In genomic region chr16:27181020-27181419, GRCh38 we compare ENCODE assay signal across 17 cellular contexts. TPM values are rescaled to one million over a fixed set of nuclear protein-coding genes. Genes with fewer than 3 reads are reported as not detected.
A peak's percentile ranks its signal among the peaks of the same experiment; 100 is the strongest.
DNase-seq lines count a peak whose midpoint lies in the region; ATAC-seq and TF ChIP-seq lines count a peak whose summit lies in the region.
"Had no signal": no experiment of that assay in that cellular context is flagged by ENCODE, and none has a peak within 500 bp of the region (broad histone marks: within the 10 kb centered on the region; RNA-seq: fewer than 3 reads in every experiment).

No MANE protein-coding gene starts in this region.

- TF ChIP-seq CTCF in SK-N-SH (IDR thresholded peaks at IDR 0.05) = no peak

- no peak for ATAC-seq in SK-N-SH treated with all-trans-retinoic acid at 6 μM for 48 hours
- no peak for ATAC-seq in central memory CD8-positive, alpha-beta T cell (replicated peaks; ENCODE audit: extremely low read depth, poor library complexity, severe bottlenecking)
- ATAC-seq in naive thymus-derived CD4-positive, alpha-beta T cell = no peak
- ATAC-seq: activated CD4-positive, CD25-positive, alpha-beta regulatory T cell treated with anti-CD3 and anti-CD28 coated beads, Interleukin-2, amount 50 U/mL, for 24 hours; natural killer cell had no signal

- no peaks in the 10 kb centered on the region for H3K36me3 Mint-ChIP-seq in central memory CD8-positive, alpha-beta T cell (ENCODE audit: insufficient read depth)
- peaks cover 0 to 2% (median 0%) of the 10 kb centered on the region in 5 donors for H3K36me3 Mint-ChIP-seq in naive thymus-derived CD4-positive, alpha-beta T cell
- H3K36me3 Mint-ChIP-seq: natural killer cell had no signal

- peaks cover 17% of the 10 kb centered on the region for H3K4me1 Mint-ChIP-seq in central memory CD8-positive, alpha-beta T cell
- peaks cover 16 to 61% (median 49%) of the 10 kb centered on the region in 7 donors for H3K4me1 Mint-ChIP-seq in naive thymus-derived CD4-positive, alpha-beta T cell

- DNase-seq in SK-N-SH (peak; percentile 16), NCI-H2171 (lab: John Stamatoyannopoulos, UW) (peak; percentile 32), SW 1271 (lab: John Stamatoyannopoulos, UW) (no peak), erythroblast (lab: John Stamatoyannopoulos, UW) (no peak), NAMALWA (ENCODE audit: low spot score) (no peak)
- DNase-seq in central memory CD8-positive, alpha-beta T cell (ENCODE audit: low spot score in 2 of 2) = no peak
- no peak for DNase-seq in naive thymus-derived CD4-positive, alpha-beta T cell
- DNase-seq: DMS79; natural killer cell; NCI-H1417 treated with DMSO at 0.1 percent for 48 hours; retina; stimulated activated CD4-positive, alpha-beta T cell treated with anti-CD3 and anti-CD28 coated beads, Interleukin-4, amount 100 ng/mL, for 4 hours; stimulated activated naive CD4-positive, alpha-beta T cell treated with Interleukin-2 at 50 U/mL for 16 hours; T-helper 1 cell; uterus had no signal

- H3K4me2 ChIP-seq in SK-N-SH = no peak overlapping the region

- no peaks in the 10 kb centered on the region for H3K9me3 ChIP-seq in SK-N-SH
- no peaks in the 10 kb centered on the region for H3K9me3 ChIP-seq in naive thymus-derived CD4-positive, alpha-beta T cell (ENCODE audit: control insufficient read depth in 2 of 3, low read length in 3 of 3)
- H3K9me3 ChIP-seq: uterus had no signal

- H3K9me3 Mint-ChIP-seq in central memory CD8-positive, alpha-beta T cell = no peaks in the 10 kb centered on the region
- H3K9me3 Mint-ChIP-seq in naive thymus-derived CD4-positive, alpha-beta T cell = peaks cover 0 to 5% (median 2%) of the 10 kb centered on the region in 11 donors
- H3K9me3 Mint-ChIP-seq: natural killer cell had no signal

- no peak for TF ChIP-seq RAD21 in SK-N-SH (IDR thresholded peaks at IDR 0.05; ENCODE audit: low read length)

- H3K4me3 Mint-ChIP-seq in central memory CD8-positive, alpha-beta T cell = no peak overlapping the region
- peak overlapping the region in 1 of 10 donors; percentile 38 for H3K4me3 Mint-ChIP-seq in naive thymus-derived CD4-positive, alpha-beta T cell
- H3K4me3 Mint-ChIP-seq: natural killer cell had no signal

- H3K79me2 ChIP-seq in SK-N-SH (ENCODE audit: insufficient read depth) = no peaks in the 10 kb centered on the region

- no peak for TF ChIP-seq EP300 in SK-N-SH (IDR thresholded peaks at IDR 0.05; ENCODE audit: borderline replicate concordance in 1 of 2, low read depth in 1 of 2, low read length in 1 of 2)

- no peak overlapping the region for H3K27ac ChIP-seq in SK-N-SH (ENCODE audit: low read depth in 2 of 2, low read length in 1 of 2)
- no peak overlapping the region for H3K27ac ChIP-seq in naive thymus-derived CD4-positive, alpha-beta T cell (ENCODE audit: low read depth, low read length)
- H3K27ac ChIP-seq: uterus had no signal

- H3K4me3 ChIP-seq in SK-N-SH (ENCODE audit: low read depth in 2 of 2, low read length in 1 of 2) = no peak overlapping the region
- H3K4me3 ChIP-seq in naive thymus-derived CD4-positive, alpha-beta T cell (ENCODE audit: low read length) = no peak overlapping the region
- H3K4me3 ChIP-seq: uterus had no signal

- H3K27me3 ChIP-seq in SK-N-SH (ENCODE audit: insufficient read depth) = no peaks in the 10 kb centered on the region
- H3K27me3 ChIP-seq in naive thymus-derived CD4-positive, alpha-beta T cell (ENCODE audit: control insufficient read depth in 2 of 2, insufficient read depth in 2 of 2, low read length in 2 of 2) = no peaks in the 10 kb centered on the region
- H3K27me3 ChIP-seq: uterus had no signal

- H3K4me1 ChIP-seq in SK-N-SH (ENCODE audit: control insufficient read depth in 1 of 2, insufficient read depth in 2 of 2, low read depth in 1 of 2, low read length in 1 of 2) = peaks cover 0 to 5% of the 10 kb centered on the region in 2 experiments; a peak in 1 of 4 replicates
- H3K4me1 ChIP-seq in naive thymus-derived CD4-positive, alpha-beta T cell (ENCODE audit: control insufficient read depth in 2 of 2, insufficient read depth in 2 of 2, low read length in 2 of 2) = peaks cover 11 to 29% of the 10 kb centered on the region in 2 donors
- H3K4me1 ChIP-seq: uterus had no signal

- H4K20me1 ChIP-seq in SK-N-SH (ENCODE audit: insufficient read depth) = no peaks in the 10 kb centered on the region

- peaks cover 9% of the 10 kb centered on the region for H3F3A ChIP-seq in SK-N-SH (replicated peaks; ENCODE audit: insufficient read depth)

- H3K36me3 ChIP-seq in SK-N-SH (replicated peaks in 1 of 2; ENCODE audit: control insufficient read depth in 1 of 2, insufficient read depth in 2 of 2, low read length in 1 of 2) = no peaks in the 10 kb centered on the region
- no peaks in the 10 kb centered on the region for H3K36me3 ChIP-seq in naive thymus-derived CD4-positive, alpha-beta T cell (ENCODE audit: control insufficient read depth in 2 of 3, insufficient read depth in 3 of 3, low read length in 3 of 3)
- H3K36me3 ChIP-seq: uterus had no signal

- intact Hi-C loops in naive thymus-derived CD4-positive, alpha-beta T cell (cut with micrococcal nuclease) = no loop called here

- WGBS in SK-N-SH (ENCODE audit: low lambda C conversion rate) = 83% methylated on average over 1 of the region's 2 CpGs

- CTCF ChIA-PET in SK-N-SH (lab: Yijun Ruan, JAX) = interaction anchor here (0.6 to 6.9 kb wide), 9 partner anchors 10 to 369 kb away, joined by 3 to 72 read pairs (median 4); partner anchors contain the start of genes GTF3C1 and KATNIP
- CTCF ChIA-PET in naive thymus-derived CD4-positive, alpha-beta T cell (lab: Charles Lee) = interaction anchor here (0.8 to 5.3 kb wide), 8 partner anchors 10 to 188 kb away, joined by 3 to 91 read pairs (median 22); no protein-coding TSS in a partner anchor

- H2AFZ ChIP-seq in SK-N-SH (ENCODE audit: low read depth) = no peak overlapping the region

- H3K27me3 Mint-ChIP-seq in central memory CD8-positive, alpha-beta T cell = no peaks in the 10 kb centered on the region
- peaks cover 0 to 13% (median 0%) of the 10 kb centered on the region in 5 donors for H3K27me3 Mint-ChIP-seq in naive thymus-derived CD4-positive, alpha-beta T cell

- no peak overlapping the region for H3K9ac ChIP-seq in SK-N-SH

- TF ChIP-seq POLR2A in erythroblast (IDR thresholded peaks at IDR 0.05; ENCODE audit: low read length) = no peak

- H3K9me2 ChIP-seq in SK-N-SH = no peaks in the 10 kb centered on the region

- POLR2A ChIA-PET in SK-N-SH (lab: Yijun Ruan, JAX) = interaction anchor here (1.3 kb wide), 1 partner anchor 23 kb away, joined by 5 read pairs; the partner anchor contains the start of gene KDM8
- POLR2A ChIA-PET in naive thymus-derived CD4-positive, alpha-beta T cell (lab: Charles Lee) = interaction anchor here (0.8 to 5.5 kb wide), 9 partner anchors 13 to 186 kb away, joined by 3 to 59 read pairs (median 10); partner anchors contain the start of gene KDM8

- H3K27ac Mint-ChIP-seq in central memory CD8-positive, alpha-beta T cell (ENCODE audit: low read depth) = peak overlapping the region; percentile 32
- H3K27ac Mint-ChIP-seq in naive thymus-derived CD4-positive, alpha-beta T cell = peak overlapping the region in 6 of 9 donors; percentile 4 to 87 (median 58)

TF ChIP-seq in SK-N-SH, 30 proteins besides CTCF, POLR2A, EP300 and RAD21 (continues in another document):
- no peak for TF ChIP-seq POLR2AphosphoS5 (IDR thresholded peaks at IDR 0.05; ENCODE audit: low read depth, low read length)
- no peak for TF ChIP-seq USF2 (IDR thresholded peaks at IDR 0.05; ENCODE audit: borderline replicate concordance, low read depth, low read length)
- TF ChIP-seq CHD2 (IDR thresholded peaks at IDR 0.05; ENCODE audit: low read length, partially characterized antibody) = no peak
- no peak for TF ChIP-seq JUND (IDR thresholded peaks at IDR 0.05)
- TF ChIP-seq RCOR1 (IDR thresholded peaks at IDR 0.05; ENCODE audit: low read length) = no peak
- no peak for TF ChIP-seq GATA2 (CRISPR knock-in tag; IDR thresholded peaks at IDR 0.05)
- TF ChIP-seq SMC3 (IDR thresholded peaks at IDR 0.05; ENCODE audit: low read depth, low read length) = no peak
- no peak for TF ChIP-seq NFIC (IDR thresholded peaks at IDR 0.05; ENCODE audit: borderline replicate concordance)
- TF ChIP-seq FOXM1 (IDR thresholded peaks at IDR 0.05; ENCODE audit: low read depth) = no peak
- no peak for TF ChIP-seq FOSL2 (IDR thresholded peaks at IDR 0.05; ENCODE audit: borderline replicate concordance, low read depth)

TF ChIP-seq in SK-N-SH treated with all-trans-retinoic acid at 6 μM for 48 hours, 23 proteins besides CTCF, POLR2A, EP300 and RAD21:
- TF ChIP-seq POU6F1 (CRISPR knock-in tag; IDR thresholded peaks at IDR 0.05; ENCODE audit: borderline replicate concordance, low read depth) (no peak), CREB5 (CRISPR knock-in tag; IDR thresholded peaks at IDR 0.05; ENCODE audit: low read depth) (no peak)

RNA-seq across cellular contexts. Expression of gene KDM8, which starts 22.3 kb away (rescaled TPM):
- 3.3 and 3.9 TPM in 2 replicates for polyA plus RNA-seq in SK-N-SH (2012; rRNA removed)
- 1.5 and 2.2 TPM in 2 replicates for polyA plus RNA-seq in SK-N-SH (2012; cell fraction: cytosol; rRNA removed)
- 10.9 and 11.8 TPM in 2 replicates for polyA plus RNA-seq in SK-N-SH (2012; cell fraction: nucleus; rRNA removed)
- total RNA-seq in naive thymus-derived CD4-positive, alpha-beta T cell = 10 to 100 TPM; 15.6 to 34.4 (median 19.0) TPM
- polyA plus RNA-seq in naive thymus-derived CD4-positive, alpha-beta T cell = 10 to 100 TPM in 1 of 2 donors, 1 to 10 TPM in 1; 10.0 to 15.4 TPM

Comparison
In these comparisons a context has a peak if more than half of its experiments do, and no peak if none do; other contexts are left out.
1. DNase-seq: peak in SK-N-SH (single experiment) and NCI-H2171 (single experiment); none in central memory CD8-positive, alpha-beta T cell (0 of 2), naive thymus-derived CD4-positive, alpha-beta T cell (0 of 9), SW 1271 (0 of 2), erythroblast (0 of 2) and NAMALWA (single experiment).